Comparison of ENCODE assay signal across 13 cellular contexts in the genomic region with DNA sequence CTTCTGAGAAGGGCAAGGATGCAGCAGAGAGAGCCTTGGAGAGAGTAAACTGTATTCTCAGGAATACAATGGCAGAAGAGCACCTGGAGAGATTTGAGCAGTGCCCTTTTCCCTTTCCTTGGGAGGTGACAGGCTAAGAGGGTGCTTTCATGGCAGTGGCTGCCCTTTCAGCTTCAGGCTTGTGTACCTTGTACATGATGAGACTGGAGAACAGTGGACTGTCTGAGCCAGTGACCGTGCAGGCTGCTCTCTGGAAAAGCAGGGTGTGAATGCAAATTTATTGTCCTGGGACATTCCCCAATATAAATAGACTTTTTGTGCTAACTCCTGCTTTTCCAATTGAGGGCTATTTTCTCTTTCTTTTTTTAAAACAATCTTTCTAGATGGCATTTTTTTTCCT.
DNase-seq lines count a peak whose midpoint lies in the region; ATAC-seq lines count a peak whose summit lies in the region.
"Had no signal": no experiment of that assay in that cellular context is flagged by ENCODE, and none has a peak within 500 bp of the region (broad histone marks: within the 10 kb centered on the region; RNA-seq: fewer than 3 reads in every experiment).

No MANE protein-coding gene starts in this region.

- H3K9me3 ChIP-seq in Karpas-422 (ENCODE audit: low read length) (no peaks in the 10 kb centered on the region), mesenchymal stem cell (ENCODE audit: control insufficient read depth, low read length) (no peaks in the 10 kb centered on the region)
- H3K9me3 ChIP-seq: Caco-2 had no signal

- no peak overlapping the region for H3K4me3 ChIP-seq in Karpas-422 (ENCODE audit: low read length)
- H3K4me3 ChIP-seq in mesenchymal stem cell (ENCODE audit: insufficient read depth in 1 of 2, low read depth in 1 of 2, low read length in 2 of 2), result no peak overlapping the region

- peak; percentile 22 for DNase-seq in Karpas-422
- peak; percentile 49 for DNase-seq in left lobe of liver (ENCODE audit: low spot score)
- no peak for DNase-seq in mesenchymal stem cell
- no peak for DNase-seq in NCI-H2171 treated with DMSO at 0.1 percent for 48 hours (lab: John Stamatoyannopoulos, UW)
- DNase-seq: Caco-2; CD8-positive, alpha-beta memory T cell; DND-41; GDM1; HCEC 1CT; HFFc6 had no signal

- no peak overlapping the region for H2BK12ac ChIP-seq in mesenchymal stem cell (ENCODE audit: low read length in 2 of 2)

- peak overlapping the region in 1 of 2 experiments; percentile 65 for H3K14ac ChIP-seq in mesenchymal stem cell (ENCODE audit: low read length in 2 of 2)

- no peaks in the 10 kb centered on the region for H3K79me2 ChIP-seq in Karpas-422 (ENCODE audit: low read length)

- H3K4me2 ChIP-seq in Karpas-422 (ENCODE audit: low read depth, low read length, poor library complexity, severe bottlenecking), result no peak overlapping the region
- no peak overlapping the region for H3K4me2 ChIP-seq in mesenchymal stem cell (ENCODE audit: low read length, poor library complexity, severe bottlenecking)

- H2BK120ac ChIP-seq in mesenchymal stem cell (ENCODE audit: low read depth, low read length), result no peak overlapping the region

- H3K18ac ChIP-seq in mesenchymal stem cell (ENCODE audit: low read depth in 1 of 2, low read length in 2 of 2), result no peak overlapping the region

- 0 out of 2 replicates have a peak, but pooled peaks cover 7% of the 10 kb centered on the region for H4K20me1 ChIP-seq in Karpas-422 (ENCODE audit: insufficient read depth, low read depth, low read length)

- no peak overlapping the region for H3K9ac ChIP-seq in Karpas-422 (ENCODE audit: low read length)
- no peak overlapping the region for H3K9ac ChIP-seq in mesenchymal stem cell (ENCODE audit: low read length)

- no CpG with 5 or more reads among the region's 1 CpG for WGBS in mesenchymal stem cell

- H3K9me2 ChIP-seq in Karpas-422 (replicated peaks; ENCODE audit: insufficient read depth, low read length), result no peaks in the 10 kb centered on the region

- no peak overlapping the region for H2BK15ac ChIP-seq in mesenchymal stem cell (ENCODE audit: low read depth, poor library complexity, severe bottlenecking)

- peak; percentile 82 for ATAC-seq in left lobe of liver
- ATAC-seq in HG02588 (IDR thresholded peaks at IDR 0.05; ENCODE audit: unreplicated experiment), result no peak
- no peak for ATAC-seq in GM18861 (IDR thresholded peaks at IDR 0.05; ENCODE audit: unreplicated experiment)
- no peak for ATAC-seq in activated CD4-positive, CD25-positive, alpha-beta regulatory T cell treated with anti-CD3 and anti-CD28 coated beads, Interleukin-2, amount 50 U/mL, for 24 hours

- no peak overlapping the region for H3K27ac ChIP-seq in Karpas-422 (ENCODE audit: low read length)
- H3K27ac ChIP-seq in mesenchymal stem cell (ENCODE audit: low read length, poor library complexity, severe bottlenecking), result no peak overlapping the region

- no peak overlapping the region for H2AFZ ChIP-seq in Karpas-422 (ENCODE audit: low read length)
- H2AFZ ChIP-seq in mesenchymal stem cell (ENCODE audit: low read depth, low read length), result no peak overlapping the region

- H2AK5ac ChIP-seq in mesenchymal stem cell (ENCODE audit: low read length, severe bottlenecking), result peak overlapping the region; percentile 75

- H4K8ac ChIP-seq in mesenchymal stem cell (ENCODE audit: low read length), result no peak overlapping the region

- H3K23ac ChIP-seq in mesenchymal stem cell (ENCODE audit: low read length in 2 of 2), result peak overlapping the region in 1 of 2 experiments; percentile 83

- H2BK5ac ChIP-seq in mesenchymal stem cell (ENCODE audit: low read depth, low read length, poor library complexity, severe bottlenecking), result no peak overlapping the region

- peaks cover 26% of the 10 kb centered on the region for H3K79me1 ChIP-seq in mesenchymal stem cell (replicated peaks; ENCODE audit: low read length, poor library complexity, severe bottlenecking)

- no peak overlapping the region for H3K4ac ChIP-seq in mesenchymal stem cell (ENCODE audit: low read depth in 1 of 2, low read length in 2 of 2)

- H3K4me1 ChIP-seq in Karpas-422 (ENCODE audit: low read length) (no peaks in the 10 kb centered on the region), mesenchymal stem cell (ENCODE audit: control insufficient read depth, insufficient read depth, low read depth, low read length) (peaks cover 5% of the 10 kb centered on the region)

- H3K36me3 ChIP-seq in Karpas-422 (ENCODE audit: insufficient read depth, low read length), result no peaks in the 10 kb centered on the region
- H3K36me3 ChIP-seq in mesenchymal stem cell (ENCODE audit: control insufficient read depth in 1 of 2, insufficient read depth in 2 of 2, low read depth in 1 of 2, low read length in 2 of 2), result no peaks in the 10 kb centered on the region

- H4K91ac ChIP-seq in mesenchymal stem cell (ENCODE audit: low read length), result no peak overlapping the region

- H3K27me3 ChIP-seq in Karpas-422 (ENCODE audit: low read length) (no peaks in the 10 kb centered on the region), mesenchymal stem cell (ENCODE audit: control insufficient read depth in 1 of 2, insufficient read depth in 1 of 2, low read length in 2 of 2) (no peaks in the 10 kb centered on the region)

Comparison
In these comparisons a context has a peak if more than half of its experiments do, and no peak if none do; other contexts are left out.
1. DNase-seq: peak in Karpas-422 (single experiment) and left lobe of liver (single experiment); none in mesenchymal stem cell (single experiment) and NCI-H2171 treated with DMSO at 0.1 percent for 48 hours (single experiment).